In the genomic region with DNA sequence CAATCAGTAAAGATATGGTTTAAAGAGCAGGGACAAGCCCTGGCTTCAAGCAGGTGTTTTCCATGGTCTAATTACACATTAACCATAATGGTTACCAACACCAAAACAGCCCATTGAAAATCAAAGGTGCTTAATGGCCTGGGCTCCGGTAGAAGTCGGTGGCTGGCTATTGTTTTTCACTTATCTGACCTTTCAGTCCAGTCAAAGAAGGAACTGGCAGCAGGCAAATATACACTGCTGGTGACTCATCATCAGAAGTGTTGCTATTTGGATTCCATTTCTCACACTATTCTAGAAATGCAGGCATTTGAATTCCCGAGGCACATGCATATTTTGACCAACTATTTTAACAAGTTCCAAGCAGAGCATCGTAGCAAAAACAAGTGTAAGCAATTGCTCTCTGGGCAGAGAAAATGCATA, we compare ENCODE assay signal across 8 cellular contexts. TPM values are rescaled to one million over a fixed set of nuclear protein-coding genes. Genes with fewer than 3 reads are reported as not detected.
DNase-seq lines count a peak whose midpoint lies in the region; ATAC-seq and TF ChIP-seq lines count a peak whose summit lies in the region.

No MANE protein-coding gene starts in this region.

- H3K9me3 ChIP-seq in esophagus muscularis mucosa = no peaks in the 10 kb centered on the region
- H3K9me3 ChIP-seq in gastrocnemius medialis = no peaks in the 10 kb centered on the region

- no peak for TF ChIP-seq EP300 in esophagus muscularis mucosa (IDR thresholded peaks at IDR 0.05)

- no peak overlapping the region for H3K4me3 ChIP-seq in esophagus muscularis mucosa
- H3K4me3 ChIP-seq in gastrocnemius medialis = no peak overlapping the region

- H3K27ac ChIP-seq in esophagus muscularis mucosa (replicated peaks in 1 of 4) = peak overlapping the region in 3 of 4 donors; percentile 18 to 42 (median 34)
- no peak overlapping the region for H3K27ac ChIP-seq in gastrocnemius medialis

- H3K27me3 ChIP-seq in esophagus muscularis mucosa (no peaks in the 10 kb centered on the region), gastrocnemius medialis (no peaks in the 10 kb centered on the region)

- in situ Hi-C loops in gastrocnemius medialis (cut with MboI; ENCODE audit: low sequenced_read_pairs in 4 of 4) = no loop called here

- DNase-seq in esophagus muscularis mucosa (ENCODE audit: extremely low spot score) (no peak), gastrocnemius medialis (no peak), CD1c-positive myeloid dendritic cell (ENCODE audit: extremely low spot score) (no peak), H4 (ENCODE audit: low spot score) (no peak), immature natural killer cell (no peak)

- 21% methylated on average over 4 of the region's 4 CpGs for WGBS in esophagus muscularis mucosa

- H3K4me1 ChIP-seq in esophagus muscularis mucosa (peaks cover 28 to 32% (median 31%) of the 10 kb centered on the region in 4 donors), gastrocnemius medialis (peaks cover 0 to 9% of the 10 kb centered on the region in 2 donors)

- ATAC-seq in GM19372 (IDR thresholded peaks at IDR 0.05; ENCODE audit: low read depth, unreplicated experiment) (peak; percentile 87), HG03354 (IDR thresholded peaks at IDR 0.05; ENCODE audit: poor library complexity, severe bottlenecking, unreplicated experiment) (peak; percentile 86), gastrocnemius medialis (peak; percentile 60 to 64), HG03280 (IDR thresholded peaks at IDR 0.05; ENCODE audit: unreplicated experiment) (no peak)

- TF ChIP-seq CTCF in esophagus muscularis mucosa (IDR thresholded peaks at IDR 0.05) = no peak
- no peak for TF ChIP-seq CTCF in gastrocnemius medialis (IDR thresholded peaks at IDR 0.05 in 4 of 5, conservative IDR thresholded peaks at IDR 0.05 in 1 of 5)

- intact Hi-C loops in esophagus muscularis mucosa (cut with DNase I) = no loop called here
- intact Hi-C loops in gastrocnemius medialis (cut with DNase I; ENCODE audit: low total_unique reads) = no loop called here

- no peak for TF ChIP-seq POLR2A in esophagus muscularis mucosa (IDR thresholded peaks at IDR 0.05; ENCODE audit: low read depth)
- no peak for TF ChIP-seq POLR2A in gastrocnemius medialis (IDR thresholded peaks at IDR 0.05)

- H3K27ac Mint-ChIP-seq in immature natural killer cell = no peak overlapping the region

- no peak overlapping the region for H3K4me3 Mint-ChIP-seq in immature natural killer cell

- no peaks in the 10 kb centered on the region for H3K36me3 ChIP-seq in esophagus muscularis mucosa
- no peaks in the 10 kb centered on the region for H3K36me3 ChIP-seq in gastrocnemius medialis

- peaks cover 4 to 11% (median 9%) of the 10 kb centered on the region in 3 donors for H3K27me3 Mint-ChIP-seq in immature natural killer cell (ENCODE audit: low read depth in 3 of 3)

- peaks cover 0 to 2% (median 0%) of the 10 kb centered on the region in 6 donors for H3K9me3 Mint-ChIP-seq in immature natural killer cell

- H3K36me3 Mint-ChIP-seq in immature natural killer cell = no peaks in the 10 kb centered on the region

- no peaks in the 10 kb centered on the region for H3K4me1 Mint-ChIP-seq in immature natural killer cell

RNA-seq across cellular contexts. Expression of a gene that starts 26.3 kb away (rescaled TPM):
- under 1 TPM in 1 of 4 donors, not detected in 3; 0.42 TPM for total RNA-seq in esophagus muscularis mucosa
- total RNA-seq in gastrocnemius medialis = not detected
- total RNA-seq in H4 (2014; rRNA removed; shearing (Covaris generic)) = not detected in 2 replicates
- not detected for polyA plus RNA-seq in immature natural killer cell

Comparison
In these comparisons a context has a peak if more than half of its experiments do, and no peak if none do; other contexts are left out.
1. H3K27ac ChIP-seq: peak in esophagus muscularis mucosa (3 of 4); none in gastrocnemius medialis (0 of 4).